18 cellular contexts compared by ENCODE assay signal in genomic region chr7:33196194-33196593, GRCh38.
DNase-seq lines count a peak whose midpoint lies in the region; ATAC-seq and TF ChIP-seq lines count a peak whose summit lies in the region.
"Had no signal": no experiment of that assay in that cellular context is flagged by ENCODE, and none has a peak within 500 bp of the region (broad histone marks: within the 10 kb centered on the region; RNA-seq: fewer than 3 reads in every experiment).

No MANE protein-coding gene starts in this region.

- no peak overlapping the region for H2AK5ac ChIP-seq in IMR-90 (ENCODE audit: low read depth, low read length)
- H2AK5ac ChIP-seq in H9 (ENCODE audit: insufficient read length, low read length), result no peak overlapping the region

- DNase-seq in IMR-90 (peak; percentile 8), SK-N-DZ (ENCODE audit: low spot score) (peak; percentile 19), skeletal muscle cell (ENCODE audit: low read depth) (peak; percentile 34), H9 (no peak), iPS-NIHi7 (ENCODE audit: extremely low spot score) (no peak), UCSD-AML1 (lab: John Stamatoyannopoulos, UW; ENCODE audit: unreplicated experiment) (no peak)
- DNase-seq: activated CD4-positive, alpha-beta T cell treated with anti-CD3 and anti-CD28 coated beads, Interleukin-2, amount 10 ng/mL, durations not matched to agents 7 days and 5 days; activated naive CD4-positive, alpha-beta T cell treated with anti-CD3 and anti-CD28 coated beads for 36 hours; HFFc6; left cardiac atrium; NCI-H2081; Right ventricle myocardium superior had no signal

- H4K20me1 ChIP-seq in IMR-90 (ENCODE audit: insufficient read depth, low read length) (no peaks in the 10 kb centered on the region), H9 (ENCODE audit: control insufficient read depth, insufficient read depth, insufficient read length) (no peaks in the 10 kb centered on the region)
- H4K20me1 ChIP-seq: BLaER1 treated with 17β-estradiol and CSF1 and Interleukin-3, amounts not matched to agents 10 nM and 100 nM had no signal

- H4K91ac ChIP-seq in IMR-90 (ENCODE audit: insufficient read depth, low read depth, low read length) (no peak overlapping the region), H9 (ENCODE audit: insufficient read length, low read depth, low read length) (no peak overlapping the region)

- H3K4me3 Mint-ChIP-seq in H9, result no peak overlapping the region
- H3K4me3 Mint-ChIP-seq: activated CD4-positive, alpha-beta T cell treated with anti-CD3 and anti-CD28 coated beads, Interleukin-2, amount 10 ng/mL, durations not matched to agents 7 days and 5 days; activated naive CD4-positive, alpha-beta T cell treated with anti-CD3 and anti-CD28 coated beads for 36 hours; HFFc6 had no signal

- CTCF ChIA-PET in IMR-90 (lab: Yijun Ruan, JAX), result no interaction called here

- H2BK120ac ChIP-seq in IMR-90 (ENCODE audit: low read depth, low read length) (no peak overlapping the region), H9 (ENCODE audit: low read depth, low read length, poor library complexity, severe bottlenecking) (no peak overlapping the region)

- no peak overlapping the region for H3K27ac Mint-ChIP-seq in H9
- H3K27ac Mint-ChIP-seq: activated CD4-positive, alpha-beta T cell treated with anti-CD3 and anti-CD28 coated beads, Interleukin-2, amount 10 ng/mL, durations not matched to agents 7 days and 5 days; activated naive CD4-positive, alpha-beta T cell treated with anti-CD3 and anti-CD28 coated beads for 36 hours; HFFc6 had no signal

- no peak for ATAC-seq in IMR-90 (ENCODE audit: low read depth)
- no peak for ATAC-seq in HG03457 (IDR thresholded peaks at IDR 0.05; ENCODE audit: unreplicated experiment)
- ATAC-seq: esophagus mucosa had no signal

- H3K4ac ChIP-seq in IMR-90 (ENCODE audit: low read depth, low read length), result no peak overlapping the region
- H3K4ac ChIP-seq in H9 (ENCODE audit: low read depth, low read length), result no peak overlapping the region

- H2AK9ac ChIP-seq in IMR-90 (replicated peaks; ENCODE audit: low read depth, low read length, poor library complexity), result no peak overlapping the region

- H3K9me1 ChIP-seq in IMR-90 (ENCODE audit: insufficient read depth, low read length), result no peaks in the 10 kb centered on the region

- H3K36me3 ChIP-seq in IMR-90 (ENCODE audit: control insufficient read depth, insufficient read depth, low read length) (no peaks in the 10 kb centered on the region), endocrine pancreas (ENCODE audit: control insufficient read depth, insufficient read depth, low read length) (no peaks in the 10 kb centered on the region)
- H3K36me3 ChIP-seq: BLaER1 treated with 17β-estradiol and CSF1 and Interleukin-3, amounts not matched to agents 10 nM and 100 nM had no signal

- dilution Hi-C loops in IMR-90 (cut with HindIII; ENCODE audit: low sequenced_read_pairs, unreplicated experiment), result no loop called here

- no peaks in the 10 kb centered on the region for H3K79me2 ChIP-seq in H9 (ENCODE audit: insufficient read depth, low read length)

- TF ChIP-seq RAD21 in IMR-90 (IDR thresholded peaks at IDR 0.05; ENCODE audit: low read length), result no peak

- no CpG with 5 or more reads among the region's 1 CpG for WGBS in IMR-90 (ENCODE audit: extremely low coverage in 2 of 2, insufficient read length in 1 of 2), 2 experiments
- WGBS in H9 (ENCODE audit: extremely low coverage, insufficient read length, low lambda C conversion rate), result no CpG with 5 or more reads among the region's 1 CpG

- no peak overlapping the region for H3K4me2 ChIP-seq in IMR-90 (ENCODE audit: low read depth, low read length)
- H3K4me2 ChIP-seq in H9 (ENCODE audit: insufficient read depth, insufficient read length, low read length), result no peak overlapping the region
- H3K4me2 ChIP-seq: BLaER1 treated with 17β-estradiol and CSF1 and Interleukin-3, amounts not matched to agents 10 nM and 100 nM had no signal

- H3K9me3 ChIP-seq in IMR-90 (ENCODE audit: control insufficient read depth, insufficient read depth, low read length), result no peaks in the 10 kb centered on the region
- H3K9me3 ChIP-seq in endocrine pancreas (ENCODE audit: control insufficient read depth, low read length), result no peaks in the 10 kb centered on the region
- H3K9me3 ChIP-seq in H9 (ENCODE audit: control insufficient read depth, low read depth, low read length), result no peaks in the 10 kb centered on the region
- H3K9me3 ChIP-seq: tibial nerve had no signal

- no peak for TF ChIP-seq CTCF in IMR-90 (conservative IDR thresholded peaks at IDR 0.05; ENCODE audit: low read depth, low read length)
- no peak for TF ChIP-seq CTCF in H9 (conservative IDR thresholded peaks at IDR 0.05)

- no peak overlapping the region for H3T11ph ChIP-seq in H9 (ENCODE audit: low read length)

- H3K27me3 ChIP-seq in IMR-90 (ENCODE audit: control insufficient read depth, insufficient read depth, low read length), result no peaks in the 10 kb centered on the region
- H3K27me3 ChIP-seq in endocrine pancreas (ENCODE audit: control insufficient read depth, insufficient read depth, low read length), result no peaks in the 10 kb centered on the region
- no peaks in the 10 kb centered on the region for H3K27me3 ChIP-seq in H9 (ENCODE audit: insufficient read depth, low read length)
- H3K27me3 ChIP-seq: BLaER1 treated with 17β-estradiol and CSF1 and Interleukin-3, amounts not matched to agents 10 nM and 100 nM; tibial nerve had no signal

- H3K14ac ChIP-seq in IMR-90 (replicated peaks; ENCODE audit: low read depth, low read length) (no peak overlapping the region), H9 (ENCODE audit: insufficient read depth, low read length) (no peak overlapping the region)

- H3K4me3 ChIP-seq in IMR-90 (ENCODE audit: insufficient read depth, low read depth, low read length) (no peak overlapping the region), endocrine pancreas (ENCODE audit: control insufficient read depth, insufficient read depth, low read length) (no peak overlapping the region), skeletal muscle cell (ENCODE audit: low read depth, low read length) (no peak overlapping the region)
- H3K4me3 ChIP-seq: BLaER1 treated with 17β-estradiol and CSF1 and Interleukin-3, amounts not matched to agents 10 nM and 100 nM; skin epidermis; tibial nerve had no signal

- H3K36me3 Mint-ChIP-seq in H9 (ENCODE audit: insufficient read depth in 1 of 3, low read depth in 3 of 3), result no peaks in the 10 kb centered on the region

- TF ChIP-seq POLR2A in IMR-90 (IDR thresholded peaks at IDR 0.05; ENCODE audit: low read depth, low read length), result no peak

- no peak overlapping the region for H2BK12ac ChIP-seq in H9 (ENCODE audit: insufficient read length, low read depth, low read length)

- H3K27ac ChIP-seq in IMR-90 (ENCODE audit: insufficient read depth, low read length) (no peak overlapping the region), H9 (ENCODE audit: insufficient read length, low read depth, low read length) (no peak overlapping the region)
- H3K27ac ChIP-seq: BLaER1 treated with 17β-estradiol and CSF1 and Interleukin-3, amounts not matched to agents 10 nM and 100 nM; skin epidermis; tibial nerve had no signal

- H3K4me1 ChIP-seq in IMR-90 (ENCODE audit: control insufficient read depth, insufficient read depth, low read length) (peaks cover 3% of the 10 kb centered on the region; the same call in 1 of the 2 replicates), endocrine pancreas (ENCODE audit: control insufficient read depth, insufficient read depth, low read length) (peaks cover 7% of the 10 kb centered on the region), H9 (ENCODE audit: insufficient read depth, low read length) (no peaks in the 10 kb centered on the region)

- no peaks in the 10 kb centered on the region for H3K9me3 Mint-ChIP-seq in H9
- H3K9me3 Mint-ChIP-seq: activated CD4-positive, alpha-beta T cell treated with anti-CD3 and anti-CD28 coated beads, Interleukin-2, amount 10 ng/mL, durations not matched to agents 7 days and 5 days; activated naive CD4-positive, alpha-beta T cell treated with anti-CD3 and anti-CD28 coated beads for 36 hours; HFFc6 had no signal

- peaks cover 3 to 4% of the 10 kb centered on the region in 2 experiments for H3K4me1 Mint-ChIP-seq in H9

- in situ Hi-C loops in IMR-90 (cut with MboI; ENCODE audit: low sequenced_read_pairs), result no loop called here

- no peak overlapping the region for H4K5ac ChIP-seq in IMR-90 (ENCODE audit: low read depth, low read length)
- H4K5ac ChIP-seq in H9 (ENCODE audit: insufficient read length, low read depth, low read length), result no peak overlapping the region

- H2BK5ac ChIP-seq in IMR-90 (ENCODE audit: low read depth, low read length, poor library complexity, severe bottlenecking), result no peak overlapping the region
- H2BK5ac ChIP-seq in H9 (ENCODE audit: insufficient read length, low read length), result no peak overlapping the region

- no TSS peak for BruUV-seq in IMR-90 (replicated peaks; lab: Mats Ljungman, UMichigan)

- H4K8ac ChIP-seq in IMR-90 (ENCODE audit: low read depth in 2 of 2, low read length in 2 of 2), result no peak overlapping the region
- no peak overlapping the region for H4K8ac ChIP-seq in H9 (replicated peaks; ENCODE audit: insufficient read length, low read depth, low read length)

- intact Hi-C loops in IMR-90 (cut with micrococcal nuclease), result no loop called here

- H2AFZ ChIP-seq in IMR-90 (replicated peaks; ENCODE audit: low read length, poor library complexity), result no peak overlapping the region
- no peak overlapping the region for H2AFZ ChIP-seq in H9 (ENCODE audit: low read length)

- no peak overlapping the region for H3K56ac ChIP-seq in IMR-90 (ENCODE audit: extremely low read depth, insufficient read depth, low read length)
- no peak overlapping the region for H3K56ac ChIP-seq in H9 (ENCODE audit: insufficient read length, low read depth, low read length)

- H2BK15ac ChIP-seq in IMR-90 (ENCODE audit: low read depth, low read length), result no peak overlapping the region
- H2BK15ac ChIP-seq in H9 (ENCODE audit: low read depth, low read length), result no peak overlapping the region

- H3K9ac ChIP-seq in IMR-90 (ENCODE audit: low read depth, low read length), result no peak overlapping the region
- H3K9ac ChIP-seq in endocrine pancreas (ENCODE audit: control insufficient read depth, insufficient read depth, low read length), result peak overlapping the region; percentile 39
- H3K9ac ChIP-seq in H9 (ENCODE audit: extremely low read depth, insufficient read length, low read length), result no peak overlapping the region
- H3K9ac ChIP-seq: BLaER1 treated with 17β-estradiol and CSF1 and Interleukin-3, amounts not matched to agents 10 nM and 100 nM had no signal

- POLR2A ChIA-PET in IMR-90 (lab: Charles Lee; ENCODE audit: unreplicated experiment), result no interaction called here

- H2BK20ac ChIP-seq in IMR-90 (ENCODE audit: low read depth, low read length) (no peak overlapping the region), H9 (ENCODE audit: low read depth, low read length, poor library complexity, severe bottlenecking) (no peak overlapping the region)

- no peaks in the 10 kb centered on the region for H3K27me3 Mint-ChIP-seq in H9 (ENCODE audit: low read depth)
- H3K27me3 Mint-ChIP-seq: activated CD4-positive, alpha-beta T cell treated with anti-CD3 and anti-CD28 coated beads, Interleukin-2, amount 10 ng/mL, durations not matched to agents 7 days and 5 days had no signal

- H3K23ac ChIP-seq in IMR-90 (ENCODE audit: low read depth, low read length), result no peak overlapping the region
- H3K23ac ChIP-seq in H9 (ENCODE audit: insufficient read length, low read depth, low read length), result no peak overlapping the region

- H3K79me1 ChIP-seq in IMR-90 (ENCODE audit: low read depth in 1 of 2, low read length in 2 of 2) (no peaks in the 10 kb centered on the region), H9 (ENCODE audit: insufficient read depth, low read depth, low read length, poor library complexity, severe bottlenecking) (no peaks in the 10 kb centered on the region)

- no peaks in the 10 kb centered on the region for H3K23me2 ChIP-seq in H9 (ENCODE audit: insufficient read length, low read depth, low read length, poor library complexity, severe bottlenecking)

- H3K18ac ChIP-seq in IMR-90 (ENCODE audit: low read depth, low read length), result no peak overlapping the region
- no peak overlapping the region for H3K18ac ChIP-seq in H9 (ENCODE audit: insufficient read length, low read depth, low read length)

Comparison
In these comparisons a context has a peak if more than half of its experiments do, and no peak if none do; other contexts are left out.
1. DNase-seq: peak in IMR-90 (single experiment), SK-N-DZ (single experiment) and skeletal muscle cell (single experiment); none in H9 (single experiment), iPS-NIHi7 (single experiment) and UCSD-AML1 (single experiment).